In genomic region chr19:10912619-10913018, GRCh38 we compare ENCODE assay signal across 1 cellular context.
A peak's percentile ranks its signal among the peaks of the same experiment; 100 is the strongest.
TF ChIP-seq lines count a peak whose summit lies in the region.

No MANE protein-coding gene starts in this region.

TF ChIP-seq in K562, 482 proteins besides CTCF, POLR2A, EP300 and RAD21:
- TF ChIP-seq ZNF133 (CRISPR knock-in tag; IDR thresholded peaks at IDR 0.05): no peak
- no peak for TF ChIP-seq EHMT2 (IDR thresholded peaks at IDR 0.05)
- TF ChIP-seq POLR2G (IDR thresholded peaks at IDR 0.05; ENCODE audit: low read depth, low read length): peak; percentile 54
- peak; percentile 40 for TF ChIP-seq RBM22 (IDR thresholded peaks at IDR 0.05; ENCODE audit: low read depth, low read length, poor library complexity, severe bottlenecking)
